8 cellular contexts compared by ENCODE assay signal in genomic region chr14:74763803-74764531, GRCh38. TPM values are rescaled to one million over a fixed set of nuclear protein-coding genes. Genes with fewer than 3 reads are reported as not detected.
DNase-seq lines count a peak whose midpoint lies in the region; ATAC-seq and TF ChIP-seq lines count a peak whose summit lies in the region.

No MANE protein-coding gene starts in this region.

- peaks cover 63% of the 10 kb centered on the region for H3K79me2 ChIP-seq in OCI-LY7 (ENCODE audit: insufficient read depth, low read depth, low read length)

- H4K20me1 ChIP-seq in OCI-LY7 (ENCODE audit: insufficient read depth, low read length): peaks cover 37% of the 10 kb centered on the region

- WGBS in body of pancreas, 2 donors: 1 to 2% methylated on average over 12 to 19 of the region's 19 CpGs

- ATAC-seq in body of pancreas: no peak

- peak overlapping the region; percentile 98 for H3K4me2 ChIP-seq in OCI-LY7 (ENCODE audit: low read length)

- TF ChIP-seq POLR2A in body of pancreas (IDR thresholded peaks at IDR 0.05): no peak

- H3K27me3 ChIP-seq in body of pancreas (no peaks in the 10 kb centered on the region), kidney epithelial cell (ENCODE audit: control insufficient read depth, insufficient read depth, low read length) (no peaks in the 10 kb centered on the region)

- peak overlapping the region; percentile 37; the same call in 1 of the 2 replicates for H2AFZ ChIP-seq in OCI-LY7 (ENCODE audit: low read length)

- no TSS peak for BruUV-seq in OCI-LY7 (replicated peaks; lab: Mats Ljungman, UMichigan)

- no peaks in the 10 kb centered on the region for H3K9me2 ChIP-seq in OCI-LY7 (ENCODE audit: insufficient read depth, low read length)

- POLR2A ChIA-PET in OCI-LY7 (lab: Charles Lee): interaction anchor here (0.6 to 1.4 kb wide), 3 partner anchors 10 to 315 kb away, joined by 3 to 5 read pairs (median 4); no protein-coding TSS in a partner anchor

- H3K36me3 ChIP-seq in OCI-LY7 (ENCODE audit: insufficient read depth, low read length) (peaks cover 36% of the 10 kb centered on the region), body of pancreas (replicated peaks in 1 of 2; ENCODE audit: insufficient read depth in 1 of 2, low read depth in 2 of 2) (no peaks in the 10 kb centered on the region), kidney epithelial cell (ENCODE audit: control insufficient read depth, insufficient read depth, low read length) (no peaks in the 10 kb centered on the region)

- DNase-seq in GM12864 (ENCODE audit: low read depth) (no peak), OCI-LY7 (ENCODE audit: low spot score) (peak; percentile 28), body of pancreas (peak; percentile 8 to 24 (median 18)), kidney epithelial cell (ENCODE audit: low read depth) (no peak), DMS79 treated with DMSO at 0.1 percent for 48 hours (lab: John Stamatoyannopoulos, UW) (no peak), AML-193 (lab: John Stamatoyannopoulos, UW) (no peak), 8988T (no peak)
- peak; percentile 3 for DNase-seq in stimulated activated CD4-positive, alpha-beta T cell treated with anti-CD3 and anti-CD28 coated beads, Interleukin-4, amount 100 ng/mL, for 1 hour

- H3K27ac ChIP-seq in OCI-LY7 (ENCODE audit: low read depth, low read length, poor library complexity, severe bottlenecking) (peak overlapping the region; percentile 72), body of pancreas (peak overlapping the region; percentile 43 to 93 (median 82))

- H3K4me3 ChIP-seq in GM12864 (ENCODE audit: low read depth, low read length) (peak overlapping the region; percentile 82), OCI-LY7 (ENCODE audit: low read depth, low read length, poor library complexity, severe bottlenecking) (peak overlapping the region; percentile 95), body of pancreas (peak overlapping the region; percentile 84 to 92), kidney epithelial cell (ENCODE audit: low read depth, low read length) (peak overlapping the region; percentile 78)

- CTCF ChIA-PET in OCI-LY7 (lab: Charles Lee; ENCODE audit: unreplicated experiment): interaction anchor here (0.6 kb wide), 1 partner anchor 303 kb away, joined by 3 read pairs; no protein-coding TSS in a partner anchor

- intact Hi-C loops in OCI-LY7 (cut with micrococcal nuclease; ENCODE audit: unreplicated experiment): loop anchor here (1.0 to 2.0 kb wide), 2 partner anchors 79 to 155 kb away; no protein-coding TSS in a partner anchor
- intact Hi-C loops in body of pancreas (cut with DNase I): no loop called here

- H3K9me3 ChIP-seq in OCI-LY7 (ENCODE audit: low read length) (no peaks in the 10 kb centered on the region), body of pancreas (no peaks in the 10 kb centered on the region)

- peaks cover 44% of the 10 kb centered on the region for H3K4me1 ChIP-seq in OCI-LY7 (ENCODE audit: insufficient read depth, low read length, poor library complexity, severe bottlenecking)
- peaks cover 44% of the 10 kb centered on the region for H3K4me1 ChIP-seq in body of pancreas

- TF ChIP-seq CTCF in GM12864 (IDR thresholded peaks at IDR 0.05; ENCODE audit: low read depth, low read length, missing control alignments) (no peak), OCI-LY7 (conservative IDR thresholded peaks at IDR 0.05; ENCODE audit: low read length) (no peak), body of pancreas (IDR thresholded peaks at IDR 0.05) (no peak), kidney epithelial cell (IDR thresholded peaks at IDR 0.05; ENCODE audit: insufficient read depth, low read length, poor library complexity, severe bottlenecking) (no peak)

RNA-seq across cellular contexts. Expression of gene YLPM1, which starts 0.9 kb away (rescaled TPM):
- 45.2 and 54.3 TPM in 2 replicates for total RNA-seq in OCI-LY7 (2014; rRNA removed; shearing (Covaris generic))
- 101 and 110 TPM in 2 replicates for total RNA-seq in OCI-LY7 (2022)
- 10 to 100 TPM; 30.0 to 47.7 TPM for total RNA-seq in body of pancreas
- total RNA-seq in kidney epithelial cell: 33.5 and 34.7 TPM in 2 replicates

RNA-seq across cellular contexts. Expression of gene FCF1, which starts 51.0 kb away (rescaled TPM):
- total RNA-seq in OCI-LY7 (2014; rRNA removed; shearing (Covaris generic)): 16.1 and 23.2 TPM in 2 replicates
- total RNA-seq in OCI-LY7 (2022) (62.1 and 62.3 TPM in 2 replicates), body of pancreas (10 to 100 TPM in 1 of 2 donors, 1 to 10 TPM in 1; 4.9 to 19.2 TPM), kidney epithelial cell (44.4 and 45.4 TPM in 2 replicates)

RNA-seq across cellular contexts. Expression of gene AREL1, which starts 51.1 kb away (rescaled TPM):
- total RNA-seq in OCI-LY7 (2014; rRNA removed; shearing (Covaris generic)): 27.4 and 30.5 TPM in 2 replicates
- total RNA-seq in OCI-LY7 (2022) (37.8 and 41.5 TPM in 2 replicates), body of pancreas (10 to 100 TPM; 10.6 to 21.1 TPM), kidney epithelial cell (40.2 and 43.9 TPM in 2 replicates)

Comparison
In these comparisons a context has a peak if more than half of its experiments do, and no peak if none do; other contexts are left out.
1. DNase-seq: peak in OCI-LY7 (single experiment), body of pancreas (4 of 4) and stimulated activated CD4-positive, alpha-beta T cell treated with anti-CD3 and anti-CD28 coated beads, Interleukin-4, amount 100 ng/mL, for 1 hour (single experiment); none in GM12864 (single experiment), kidney epithelial cell (single experiment), DMS79 treated with DMSO at 0.1 percent for 48 hours (single experiment), AML-193 (0 of 2) and 8988T (single experiment).
2. Peak in every context shown above with its lines, with median percentiles within 50 percentile points of each other: H3K4me3 ChIP-seq.